Comparison of ENCODE assay signal across 2 cellular contexts in the genomic region with DNA sequence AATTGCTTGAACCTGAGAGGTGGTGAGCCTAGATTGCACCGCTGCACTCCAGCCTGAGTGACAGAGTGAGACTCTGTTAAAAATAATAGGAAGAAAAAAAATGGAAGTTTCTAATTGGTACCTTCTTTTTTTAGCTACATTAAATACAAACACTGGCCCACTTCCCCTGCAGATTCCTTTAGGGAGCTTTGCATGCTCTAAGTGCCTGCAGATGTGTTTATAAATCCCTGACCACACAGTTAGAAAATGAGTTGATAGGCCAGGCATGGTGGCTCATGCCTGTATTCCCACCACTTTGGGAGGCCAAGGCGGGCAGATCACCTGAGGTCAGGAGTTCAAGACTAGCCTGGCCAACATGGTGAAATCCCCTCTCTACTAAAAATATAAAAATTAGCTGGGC. TPM values are rescaled to one million over a fixed set of nuclear protein-coding genes. Genes with fewer than 3 reads are reported as not detected.
"Had no signal": no experiment of that assay in that cellular context is flagged by ENCODE, and none has a peak within 500 bp of the region (broad histone marks: within the 10 kb centered on the region; RNA-seq: fewer than 3 reads in every experiment).

No MANE protein-coding gene starts in this region.

RNA-seq across cellular contexts. Expression of gene AXDND1, which starts 4.1 kb away (rescaled TPM):
- total RNA-seq: NCI-H460, Right ventricle myocardium superior had no signal
